1 cellular context compared by ENCODE assay signal in genomic region chr9:87500491-87500890, GRCh38.
TF ChIP-seq lines count a peak whose summit lies in the region.

No MANE protein-coding gene starts in this region.

TF ChIP-seq in GM23338, 12 proteins besides CTCF, POLR2A, EP300 and RAD21 (continued from another document):
- TF ChIP-seq, protein P1, sequence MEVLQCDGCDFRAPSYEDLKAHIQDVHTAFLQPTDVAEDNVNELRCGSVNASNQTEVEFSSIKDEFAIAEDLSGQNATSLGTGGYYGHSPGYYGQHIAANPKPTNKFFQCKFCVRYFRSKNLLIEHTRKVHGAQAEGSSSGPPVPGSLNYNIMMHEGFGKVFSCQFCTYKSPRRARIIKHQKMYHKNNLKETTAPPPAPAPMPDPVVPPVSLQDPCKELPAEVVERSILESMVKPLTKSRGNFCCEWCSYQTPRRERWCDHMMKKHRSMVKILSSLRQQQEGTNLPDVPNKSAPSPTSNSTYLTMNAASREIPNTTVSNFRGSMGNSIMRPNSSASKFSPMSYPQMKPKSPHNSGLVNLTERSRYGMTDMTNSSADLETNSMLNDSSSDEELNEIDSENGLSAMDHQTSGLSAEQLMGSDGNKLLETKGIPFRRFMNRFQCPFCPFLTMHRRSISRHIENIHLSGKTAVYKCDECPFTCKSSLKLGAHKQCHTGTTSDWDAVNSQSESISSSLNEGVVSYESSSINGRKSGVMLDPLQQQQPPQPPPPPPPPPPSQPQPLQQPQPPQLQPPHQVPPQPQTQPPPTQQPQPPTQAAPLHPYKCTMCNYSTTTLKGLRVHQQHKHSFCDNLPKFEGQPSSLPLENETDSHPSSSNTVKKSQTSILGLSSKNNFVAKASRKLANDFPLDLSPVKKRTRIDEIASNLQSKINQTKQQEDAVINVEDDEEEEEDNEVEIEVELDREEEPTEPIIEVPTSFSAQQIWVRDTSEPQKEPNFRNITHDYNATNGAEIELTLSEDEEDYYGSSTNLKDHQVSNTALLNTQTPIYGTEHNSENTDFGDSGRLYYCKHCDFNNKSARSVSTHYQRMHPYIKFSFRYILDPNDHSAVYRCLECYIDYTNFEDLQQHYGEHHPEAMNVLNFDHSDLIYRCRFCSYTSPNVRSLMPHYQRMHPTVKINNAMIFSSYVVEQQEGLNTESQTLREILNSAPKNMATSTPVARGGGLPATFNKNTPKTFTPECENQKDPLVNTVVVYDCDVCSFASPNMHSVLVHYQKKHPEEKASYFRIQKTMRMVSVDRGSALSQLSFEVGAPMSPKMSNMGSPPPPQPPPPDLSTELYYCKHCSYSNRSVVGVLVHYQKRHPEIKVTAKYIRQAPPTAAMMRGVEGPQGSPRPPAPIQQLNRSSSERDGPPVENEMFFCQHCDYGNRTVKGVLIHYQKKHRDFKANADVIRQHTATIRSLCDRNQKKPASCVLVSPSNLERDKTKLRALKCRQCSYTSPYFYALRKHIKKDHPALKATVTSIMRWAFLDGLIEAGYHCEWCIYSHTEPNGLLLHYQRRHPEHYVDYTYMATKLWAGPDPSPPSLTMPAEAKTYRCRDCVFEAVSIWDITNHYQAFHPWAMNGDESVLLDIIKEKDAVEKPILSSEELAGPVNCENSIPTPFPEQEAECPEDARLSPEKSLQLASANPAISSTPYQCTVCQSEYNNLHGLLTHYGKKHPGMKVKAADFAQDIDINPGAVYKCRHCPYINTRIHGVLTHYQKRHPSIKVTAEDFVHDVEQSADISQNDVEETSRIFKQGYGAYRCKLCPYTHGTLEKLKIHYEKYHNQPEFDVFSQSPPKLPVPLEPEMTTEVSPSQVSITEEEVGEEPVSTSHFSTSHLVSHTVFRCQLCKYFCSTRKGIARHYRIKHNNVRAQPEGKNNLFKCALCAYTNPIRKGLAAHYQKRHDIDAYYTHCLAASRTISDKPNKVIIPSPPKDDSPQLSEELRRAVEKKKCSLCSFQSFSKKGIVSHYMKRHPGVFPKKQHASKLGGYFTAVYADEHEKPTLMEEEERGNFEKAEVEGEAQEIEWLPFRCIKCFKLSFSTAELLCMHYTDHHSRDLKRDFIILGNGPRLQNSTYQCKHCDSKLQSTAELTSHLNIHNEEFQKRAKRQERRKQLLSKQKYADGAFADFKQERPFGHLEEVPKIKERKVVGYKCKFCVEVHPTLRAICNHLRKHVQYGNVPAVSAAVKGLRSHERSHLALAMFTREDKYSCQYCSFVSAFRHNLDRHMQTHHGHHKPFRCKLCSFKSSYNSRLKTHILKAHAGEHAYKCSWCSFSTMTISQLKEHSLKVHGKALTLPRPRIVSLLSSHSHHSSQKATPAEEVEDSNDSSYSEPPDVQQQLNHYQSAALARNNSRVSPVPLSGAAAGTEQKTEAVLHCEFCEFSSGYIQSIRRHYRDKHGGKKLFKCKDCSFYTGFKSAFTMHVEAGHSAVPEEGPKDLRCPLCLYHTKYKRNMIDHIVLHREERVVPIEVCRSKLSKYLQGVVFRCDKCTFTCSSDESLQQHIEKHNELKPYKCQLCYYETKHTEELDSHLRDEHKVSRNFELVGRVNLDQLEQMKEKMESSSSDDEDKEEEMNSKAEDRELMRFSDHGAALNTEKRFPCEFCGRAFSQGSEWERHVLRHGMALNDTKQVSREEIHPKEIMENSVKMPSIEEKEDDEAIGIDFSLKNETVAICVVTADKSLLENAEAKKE (CRISPR knock-in tag; IDR thresholded peaks at IDR 0.05), result no peak
- no peak for TF ChIP-seq CREB1 (CRISPR knock-in tag; IDR thresholded peaks at IDR 0.05; ENCODE audit: low read depth)
- no peak for TF ChIP-seq POLR2AphosphoS5 (IDR thresholded peaks at IDR 0.05; ENCODE audit: low read depth)
- no peak for TF ChIP-seq NANOG (IDR thresholded peaks at IDR 0.05; ENCODE audit: borderline replicate concordance)
- TF ChIP-seq ETS1 (IDR thresholded peaks at IDR 0.05), result no peak
- TF ChIP-seq ZNF114 (CRISPR knock-in tag; IDR thresholded peaks at IDR 0.05), result no peak
- TF ChIP-seq EZH2phosphoT487 (IDR thresholded peaks at IDR 0.05; ENCODE audit: unreplicated experiment), result no peak
- TF ChIP-seq, protein P2, sequence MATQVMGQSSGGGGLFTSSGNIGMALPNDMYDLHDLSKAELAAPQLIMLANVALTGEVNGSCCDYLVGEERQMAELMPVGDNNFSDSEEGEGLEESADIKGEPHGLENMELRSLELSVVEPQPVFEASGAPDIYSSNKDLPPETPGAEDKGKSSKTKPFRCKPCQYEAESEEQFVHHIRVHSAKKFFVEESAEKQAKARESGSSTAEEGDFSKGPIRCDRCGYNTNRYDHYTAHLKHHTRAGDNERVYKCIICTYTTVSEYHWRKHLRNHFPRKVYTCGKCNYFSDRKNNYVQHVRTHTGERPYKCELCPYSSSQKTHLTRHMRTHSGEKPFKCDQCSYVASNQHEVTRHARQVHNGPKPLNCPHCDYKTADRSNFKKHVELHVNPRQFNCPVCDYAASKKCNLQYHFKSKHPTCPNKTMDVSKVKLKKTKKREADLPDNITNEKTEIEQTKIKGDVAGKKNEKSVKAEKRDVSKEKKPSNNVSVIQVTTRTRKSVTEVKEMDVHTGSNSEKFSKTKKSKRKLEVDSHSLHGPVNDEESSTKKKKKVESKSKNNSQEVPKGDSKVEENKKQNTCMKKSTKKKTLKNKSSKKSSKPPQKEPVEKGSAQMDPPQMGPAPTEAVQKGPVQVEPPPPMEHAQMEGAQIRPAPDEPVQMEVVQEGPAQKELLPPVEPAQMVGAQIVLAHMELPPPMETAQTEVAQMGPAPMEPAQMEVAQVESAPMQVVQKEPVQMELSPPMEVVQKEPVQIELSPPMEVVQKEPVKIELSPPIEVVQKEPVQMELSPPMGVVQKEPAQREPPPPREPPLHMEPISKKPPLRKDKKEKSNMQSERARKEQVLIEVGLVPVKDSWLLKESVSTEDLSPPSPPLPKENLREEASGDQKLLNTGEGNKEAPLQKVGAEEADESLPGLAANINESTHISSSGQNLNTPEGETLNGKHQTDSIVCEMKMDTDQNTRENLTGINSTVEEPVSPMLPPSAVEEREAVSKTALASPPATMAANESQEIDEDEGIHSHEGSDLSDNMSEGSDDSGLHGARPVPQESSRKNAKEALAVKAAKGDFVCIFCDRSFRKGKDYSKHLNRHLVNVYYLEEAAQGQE (IDR thresholded peaks at IDR 0.05; ENCODE audit: unreplicated experiment), result no peak
- TF ChIP-seq STAT1 (IDR thresholded peaks at IDR 0.05; ENCODE audit: unreplicated experiment), result no peak
